1 cellular context compared by ENCODE assay signal in the genomic region with DNA sequence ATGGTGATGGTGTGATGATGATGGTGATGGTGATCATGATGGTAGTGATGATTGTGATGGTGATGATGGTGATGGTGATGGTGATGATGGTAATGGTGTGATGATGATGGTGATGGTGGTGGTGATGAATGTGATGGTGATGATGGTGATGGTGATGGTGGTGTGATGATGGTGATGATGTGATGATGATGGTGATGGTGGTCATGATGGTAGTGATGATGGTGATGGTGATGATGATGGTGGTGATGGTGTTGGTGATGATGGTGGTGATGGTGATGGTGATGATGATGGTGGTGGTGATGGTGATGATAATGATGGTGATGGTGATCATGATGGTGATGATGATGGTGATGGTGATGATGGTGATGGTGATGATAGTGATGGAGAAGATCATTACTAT.
A peak's percentile ranks its signal among the peaks of the same experiment; 100 is the strongest.
TF ChIP-seq lines count a peak whose summit lies in the region.

No MANE protein-coding gene starts in this region.

TF ChIP-seq in HEK293, 187 proteins besides CTCF, POLR2A, EP300 and RAD21 (continued from another document and continues in another):
- TF ChIP-seq, protein P1, sequence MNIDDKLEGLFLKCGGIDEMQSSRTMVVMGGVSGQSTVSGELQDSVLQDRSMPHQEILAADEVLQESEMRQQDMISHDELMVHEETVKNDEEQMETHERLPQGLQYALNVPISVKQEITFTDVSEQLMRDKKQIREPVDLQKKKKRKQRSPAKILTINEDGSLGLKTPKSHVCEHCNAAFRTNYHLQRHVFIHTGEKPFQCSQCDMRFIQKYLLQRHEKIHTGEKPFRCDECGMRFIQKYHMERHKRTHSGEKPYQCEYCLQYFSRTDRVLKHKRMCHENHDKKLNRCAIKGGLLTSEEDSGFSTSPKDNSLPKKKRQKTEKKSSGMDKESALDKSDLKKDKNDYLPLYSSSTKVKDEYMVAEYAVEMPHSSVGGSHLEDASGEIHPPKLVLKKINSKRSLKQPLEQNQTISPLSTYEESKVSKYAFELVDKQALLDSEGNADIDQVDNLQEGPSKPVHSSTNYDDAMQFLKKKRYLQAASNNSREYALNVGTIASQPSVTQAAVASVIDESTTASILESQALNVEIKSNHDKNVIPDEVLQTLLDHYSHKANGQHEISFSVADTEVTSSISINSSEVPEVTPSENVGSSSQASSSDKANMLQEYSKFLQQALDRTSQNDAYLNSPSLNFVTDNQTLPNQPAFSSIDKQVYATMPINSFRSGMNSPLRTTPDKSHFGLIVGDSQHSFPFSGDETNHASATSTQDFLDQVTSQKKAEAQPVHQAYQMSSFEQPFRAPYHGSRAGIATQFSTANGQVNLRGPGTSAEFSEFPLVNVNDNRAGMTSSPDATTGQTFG (tag by site-specific recombination; IDR thresholded peaks at IDR 0.05; ENCODE audit: borderline replicate concordance): peak; percentile 81
- TF ChIP-seq, protein P2, sequence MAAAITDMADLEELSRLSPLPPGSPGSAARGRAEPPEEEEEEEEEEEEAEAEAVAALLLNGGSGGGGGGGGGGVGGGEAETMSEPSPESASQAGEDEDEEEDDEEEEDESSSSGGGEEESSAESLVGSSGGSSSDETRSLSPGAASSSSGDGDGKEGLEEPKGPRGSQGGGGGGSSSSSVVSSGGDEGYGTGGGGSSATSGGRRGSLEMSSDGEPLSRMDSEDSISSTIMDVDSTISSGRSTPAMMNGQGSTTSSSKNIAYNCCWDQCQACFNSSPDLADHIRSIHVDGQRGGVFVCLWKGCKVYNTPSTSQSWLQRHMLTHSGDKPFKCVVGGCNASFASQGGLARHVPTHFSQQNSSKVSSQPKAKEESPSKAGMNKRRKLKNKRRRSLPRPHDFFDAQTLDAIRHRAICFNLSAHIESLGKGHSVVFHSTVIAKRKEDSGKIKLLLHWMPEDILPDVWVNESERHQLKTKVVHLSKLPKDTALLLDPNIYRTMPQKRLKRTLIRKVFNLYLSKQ (tag by site-specific recombination; IDR thresholded peaks at IDR 0.05; ENCODE audit: borderline replicate concordance): no peak
- TF ChIP-seq HOXA7 (CRISPR knock-in tag; IDR thresholded peaks at IDR 0.05; ENCODE audit: borderline replicate concordance) (no peak), ZNF2 (tag by site-specific recombination; IDR thresholded peaks at IDR 0.05) (no peak), GLIS1 (tag by site-specific recombination; IDR thresholded peaks at IDR 0.05) (no peak), ZNF184 (tag by site-specific recombination; IDR thresholded peaks at IDR 0.05) (no peak), ZNF514 (tag by site-specific recombination; IDR thresholded peaks at IDR 0.05) (no peak), ZNF169 (tag by site-specific recombination; IDR thresholded peaks at IDR 0.05) (no peak), ZBTB17 (tag by site-specific recombination; IDR thresholded peaks at IDR 0.05) (no peak), ZNF239 (tag by site-specific recombination; IDR thresholded peaks at IDR 0.05) (0 out of 2 replicates have a peak, but pooled peaks have one; percentile 69), REPIN1 (tag by site-specific recombination; IDR thresholded peaks at IDR 0.05; ENCODE audit: low read depth) (no peak), ZNF24 (tag by site-specific recombination; IDR thresholded peaks at IDR 0.05) (no peak), ZNF664 (tag by site-specific recombination; IDR thresholded peaks at IDR 0.05) (no peak), ZNF501 (tag by site-specific recombination; IDR thresholded peaks at IDR 0.05) (no peak), ZBTB8A (tag by site-specific recombination; IDR thresholded peaks at IDR 0.05) (no peak), MEIS1 (CRISPR knock-in tag; IDR thresholded peaks at IDR 0.05; ENCODE audit: borderline replicate concordance) (no peak), ZNF654 (tag by site-specific recombination; IDR thresholded peaks at IDR 0.05; ENCODE audit: low read depth) (no peak), ZNF600 (tag by site-specific recombination; IDR thresholded peaks at IDR 0.05) (no peak), BCL11A (tag by site-specific recombination; IDR thresholded peaks at IDR 0.05; ENCODE audit: low read depth) (no peak), HOXC10 (CRISPR knock-in tag; IDR thresholded peaks at IDR 0.05) (no peak), ZFP37 (tag by site-specific recombination; IDR thresholded peaks at IDR 0.05) (no peak), ZNF133 (tag by site-specific recombination; IDR thresholded peaks at IDR 0.05) (0 out of 2 replicates have a peak, but pooled peaks have one; percentile 24), ZNF768 (tag by site-specific recombination; IDR thresholded peaks at IDR 0.05) (no peak), ZNF157 (tag by site-specific recombination; IDR thresholded peaks at IDR 0.05) (peak; percentile 37; the same call in 1 of the 2 replicates), ZNF530 (tag by site-specific recombination; IDR thresholded peaks at IDR 0.05; ENCODE audit: low read depth) (no peak), ZNF658 (tag by site-specific recombination; IDR thresholded peaks at IDR 0.05) (no peak), KLF1 (tag by site-specific recombination; IDR thresholded peaks at IDR 0.05) (no peak), ZNF571 (tag by site-specific recombination; IDR thresholded peaks at IDR 0.05) (peak; percentile 48; the same call in 1 of the 2 replicates), IKZF3 (tag by site-specific recombination; IDR thresholded peaks at IDR 0.05) (no peak), ZNF391 (tag by site-specific recombination; IDR thresholded peaks at IDR 0.05; ENCODE audit: borderline replicate concordance, low read depth) (no peak)
- TF ChIP-seq, protein P3, sequence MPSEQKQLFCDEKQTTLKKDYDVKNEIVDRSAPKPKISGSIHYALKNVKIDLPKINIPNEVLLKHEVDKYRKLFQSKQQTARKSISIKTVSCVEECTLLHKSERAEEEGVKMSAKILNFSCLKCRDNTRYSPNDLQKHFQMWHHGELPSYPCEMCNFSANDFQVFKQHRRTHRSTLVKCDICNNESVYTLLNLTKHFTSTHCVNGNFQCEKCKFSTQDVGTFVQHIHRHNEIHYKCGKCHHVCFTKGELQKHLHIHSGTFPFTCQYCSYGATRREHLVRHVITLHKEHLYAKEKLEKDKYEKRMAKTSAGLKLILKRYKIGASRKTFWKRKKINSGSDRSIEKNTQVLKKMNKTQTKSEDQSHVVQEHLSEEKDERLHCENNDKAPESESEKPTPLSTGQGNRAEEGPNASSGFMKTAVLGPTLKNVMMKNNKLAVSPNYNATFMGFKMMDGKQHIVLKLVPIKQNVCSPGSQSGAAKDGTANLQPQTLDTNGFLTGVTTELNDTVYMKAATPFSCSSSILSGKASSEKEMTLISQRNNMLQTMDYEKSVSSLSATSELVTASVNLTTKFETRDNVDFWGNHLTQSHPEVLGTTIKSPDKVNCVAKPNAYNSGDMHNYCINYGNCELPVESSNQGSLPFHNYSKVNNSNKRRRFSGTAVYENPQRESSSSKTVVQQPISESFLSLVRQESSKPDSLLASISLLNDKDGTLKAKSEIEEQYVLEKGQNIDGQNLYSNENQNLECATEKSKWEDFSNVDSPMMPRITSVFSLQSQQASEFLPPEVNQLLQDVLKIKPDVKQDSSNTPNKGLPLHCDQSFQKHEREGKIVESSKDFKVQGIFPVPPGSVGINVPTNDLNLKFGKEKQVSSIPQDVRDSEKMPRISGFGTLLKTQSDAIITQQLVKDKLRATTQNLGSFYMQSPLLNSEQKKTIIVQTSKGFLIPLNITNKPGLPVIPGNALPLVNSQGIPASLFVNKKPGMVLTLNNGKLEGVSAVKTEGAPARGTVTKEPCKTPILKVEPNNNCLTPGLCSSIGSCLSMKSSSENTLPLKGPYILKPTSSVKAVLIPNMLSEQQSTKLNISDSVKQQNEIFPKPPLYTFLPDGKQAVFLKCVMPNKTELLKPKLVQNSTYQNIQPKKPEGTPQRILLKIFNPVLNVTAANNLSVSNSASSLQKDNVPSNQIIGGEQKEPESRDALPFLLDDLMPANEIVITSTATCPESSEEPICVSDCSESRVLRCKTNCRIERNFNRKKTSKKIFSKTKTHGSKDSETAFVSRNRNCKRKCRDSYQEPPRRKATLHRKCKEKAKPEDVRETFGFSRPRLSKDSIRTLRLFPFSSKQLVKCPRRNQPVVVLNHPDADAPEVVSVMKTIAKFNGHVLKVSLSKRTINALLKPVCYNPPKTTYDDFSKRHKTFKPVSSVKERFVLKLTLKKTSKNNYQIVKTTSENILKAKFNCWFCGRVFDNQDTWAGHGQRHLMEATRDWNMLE (tag by site-specific recombination; conservative IDR thresholded peaks at IDR 0.05; ENCODE audit: low read depth): no peak
- TF ChIP-seq, protein P4, sequence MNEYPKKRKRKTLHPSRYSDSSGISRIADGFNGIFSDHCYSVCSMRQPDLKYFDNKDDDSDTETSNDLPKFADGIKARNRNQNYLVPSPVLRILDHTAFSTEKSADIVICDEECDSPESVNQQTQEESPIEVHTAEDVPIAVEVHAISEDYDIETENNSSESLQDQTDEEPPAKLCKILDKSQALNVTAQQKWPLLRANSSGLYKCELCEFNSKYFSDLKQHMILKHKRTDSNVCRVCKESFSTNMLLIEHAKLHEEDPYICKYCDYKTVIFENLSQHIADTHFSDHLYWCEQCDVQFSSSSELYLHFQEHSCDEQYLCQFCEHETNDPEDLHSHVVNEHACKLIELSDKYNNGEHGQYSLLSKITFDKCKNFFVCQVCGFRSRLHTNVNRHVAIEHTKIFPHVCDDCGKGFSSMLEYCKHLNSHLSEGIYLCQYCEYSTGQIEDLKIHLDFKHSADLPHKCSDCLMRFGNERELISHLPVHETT (tag by site-specific recombination; IDR thresholded peaks at IDR 0.05): no peak
- TF ChIP-seq, protein P5, sequence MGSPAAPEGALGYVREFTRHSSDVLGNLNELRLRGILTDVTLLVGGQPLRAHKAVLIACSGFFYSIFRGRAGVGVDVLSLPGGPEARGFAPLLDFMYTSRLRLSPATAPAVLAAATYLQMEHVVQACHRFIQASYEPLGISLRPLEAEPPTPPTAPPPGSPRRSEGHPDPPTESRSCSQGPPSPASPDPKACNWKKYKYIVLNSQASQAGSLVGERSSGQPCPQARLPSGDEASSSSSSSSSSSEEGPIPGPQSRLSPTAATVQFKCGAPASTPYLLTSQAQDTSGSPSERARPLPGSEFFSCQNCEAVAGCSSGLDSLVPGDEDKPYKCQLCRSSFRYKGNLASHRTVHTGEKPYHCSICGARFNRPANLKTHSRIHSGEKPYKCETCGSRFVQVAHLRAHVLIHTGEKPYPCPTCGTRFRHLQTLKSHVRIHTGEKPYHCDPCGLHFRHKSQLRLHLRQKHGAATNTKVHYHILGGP (tag by site-specific recombination; IDR thresholded peaks at IDR 0.05): no peak
- TF ChIP-seq, protein P6, sequence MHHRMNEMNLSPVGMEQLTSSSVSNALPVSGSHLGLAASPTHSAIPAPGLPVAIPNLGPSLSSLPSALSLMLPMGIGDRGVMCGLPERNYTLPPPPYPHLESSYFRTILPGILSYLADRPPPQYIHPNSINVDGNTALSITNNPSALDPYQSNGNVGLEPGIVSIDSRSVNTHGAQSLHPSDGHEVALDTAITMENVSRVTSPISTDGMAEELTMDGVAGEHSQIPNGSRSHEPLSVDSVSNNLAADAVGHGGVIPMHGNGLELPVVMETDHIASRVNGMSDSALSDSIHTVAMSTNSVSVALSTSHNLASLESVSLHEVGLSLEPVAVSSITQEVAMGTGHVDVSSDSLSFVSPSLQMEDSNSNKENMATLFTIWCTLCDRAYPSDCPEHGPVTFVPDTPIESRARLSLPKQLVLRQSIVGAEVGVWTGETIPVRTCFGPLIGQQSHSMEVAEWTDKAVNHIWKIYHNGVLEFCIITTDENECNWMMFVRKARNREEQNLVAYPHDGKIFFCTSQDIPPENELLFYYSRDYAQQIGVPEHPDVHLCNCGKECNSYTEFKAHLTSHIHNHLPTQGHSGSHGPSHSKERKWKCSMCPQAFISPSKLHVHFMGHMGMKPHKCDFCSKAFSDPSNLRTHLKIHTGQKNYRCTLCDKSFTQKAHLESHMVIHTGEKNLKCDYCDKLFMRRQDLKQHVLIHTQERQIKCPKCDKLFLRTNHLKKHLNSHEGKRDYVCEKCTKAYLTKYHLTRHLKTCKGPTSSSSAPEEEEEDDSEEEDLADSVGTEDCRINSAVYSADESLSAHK (tag by site-specific recombination; IDR thresholded peaks at IDR 0.05): no peak
- TF ChIP-seq, protein P7, sequence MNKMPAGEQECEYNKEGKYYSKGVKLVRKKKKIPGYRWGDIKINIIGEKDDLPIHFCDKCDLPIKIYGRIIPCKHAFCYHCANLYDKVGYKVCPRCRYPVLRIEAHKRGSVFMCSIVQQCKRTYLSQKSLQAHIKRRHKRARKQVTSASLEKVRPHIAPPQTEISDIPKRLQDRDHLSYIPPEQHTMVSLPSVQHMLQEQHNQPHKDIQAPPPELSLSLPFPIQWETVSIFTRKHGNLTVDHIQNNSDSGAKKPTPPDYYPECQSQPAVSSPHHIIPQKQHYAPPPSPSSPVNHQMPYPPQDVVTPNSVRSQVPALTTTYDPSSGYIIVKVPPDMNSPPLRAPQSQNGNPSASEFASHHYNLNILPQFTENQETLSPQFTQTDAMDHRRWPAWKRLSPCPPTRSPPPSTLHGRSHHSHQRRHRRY (tag by site-specific recombination; IDR thresholded peaks at IDR 0.05): 0 out of 2 replicates have a peak, but pooled peaks have one; percentile 8
- TF ChIP-seq, protein P8, sequence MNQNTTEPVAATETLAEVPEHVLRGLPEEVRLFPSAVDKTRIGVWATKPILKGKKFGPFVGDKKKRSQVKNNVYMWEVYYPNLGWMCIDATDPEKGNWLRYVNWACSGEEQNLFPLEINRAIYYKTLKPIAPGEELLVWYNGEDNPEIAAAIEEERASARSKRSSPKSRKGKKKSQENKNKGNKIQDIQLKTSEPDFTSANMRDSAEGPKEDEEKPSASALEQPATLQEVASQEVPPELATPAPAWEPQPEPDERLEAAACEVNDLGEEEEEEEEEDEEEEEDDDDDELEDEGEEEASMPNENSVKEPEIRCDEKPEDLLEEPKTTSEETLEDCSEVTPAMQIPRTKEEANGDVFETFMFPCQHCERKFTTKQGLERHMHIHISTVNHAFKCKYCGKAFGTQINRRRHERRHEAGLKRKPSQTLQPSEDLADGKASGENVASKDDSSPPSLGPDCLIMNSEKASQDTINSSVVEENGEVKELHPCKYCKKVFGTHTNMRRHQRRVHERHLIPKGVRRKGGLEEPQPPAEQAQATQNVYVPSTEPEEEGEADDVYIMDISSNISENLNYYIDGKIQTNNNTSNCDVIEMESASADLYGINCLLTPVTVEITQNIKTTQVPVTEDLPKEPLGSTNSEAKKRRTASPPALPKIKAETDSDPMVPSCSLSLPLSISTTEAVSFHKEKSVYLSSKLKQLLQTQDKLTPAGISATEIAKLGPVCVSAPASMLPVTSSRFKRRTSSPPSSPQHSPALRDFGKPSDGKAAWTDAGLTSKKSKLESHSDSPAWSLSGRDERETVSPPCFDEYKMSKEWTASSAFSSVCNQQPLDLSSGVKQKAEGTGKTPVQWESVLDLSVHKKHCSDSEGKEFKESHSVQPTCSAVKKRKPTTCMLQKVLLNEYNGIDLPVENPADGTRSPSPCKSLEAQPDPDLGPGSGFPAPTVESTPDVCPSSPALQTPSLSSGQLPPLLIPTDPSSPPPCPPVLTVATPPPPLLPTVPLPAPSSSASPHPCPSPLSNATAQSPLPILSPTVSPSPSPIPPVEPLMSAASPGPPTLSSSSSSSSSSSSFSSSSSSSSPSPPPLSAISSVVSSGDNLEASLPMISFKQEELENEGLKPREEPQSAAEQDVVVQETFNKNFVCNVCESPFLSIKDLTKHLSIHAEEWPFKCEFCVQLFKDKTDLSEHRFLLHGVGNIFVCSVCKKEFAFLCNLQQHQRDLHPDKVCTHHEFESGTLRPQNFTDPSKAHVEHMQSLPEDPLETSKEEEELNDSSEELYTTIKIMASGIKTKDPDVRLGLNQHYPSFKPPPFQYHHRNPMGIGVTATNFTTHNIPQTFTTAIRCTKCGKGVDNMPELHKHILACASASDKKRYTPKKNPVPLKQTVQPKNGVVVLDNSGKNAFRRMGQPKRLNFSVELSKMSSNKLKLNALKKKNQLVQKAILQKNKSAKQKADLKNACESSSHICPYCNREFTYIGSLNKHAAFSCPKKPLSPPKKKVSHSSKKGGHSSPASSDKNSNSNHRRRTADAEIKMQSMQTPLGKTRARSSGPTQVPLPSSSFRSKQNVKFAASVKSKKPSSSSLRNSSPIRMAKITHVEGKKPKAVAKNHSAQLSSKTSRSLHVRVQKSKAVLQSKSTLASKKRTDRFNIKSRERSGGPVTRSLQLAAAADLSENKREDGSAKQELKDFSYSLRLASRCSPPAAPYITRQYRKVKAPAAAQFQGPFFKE (tag by site-specific recombination; IDR thresholded peaks at IDR 0.05; ENCODE audit: borderline replicate concordance): no peak
